ENCODE assay signal across 30 cellular contexts in the genomic region with DNA sequence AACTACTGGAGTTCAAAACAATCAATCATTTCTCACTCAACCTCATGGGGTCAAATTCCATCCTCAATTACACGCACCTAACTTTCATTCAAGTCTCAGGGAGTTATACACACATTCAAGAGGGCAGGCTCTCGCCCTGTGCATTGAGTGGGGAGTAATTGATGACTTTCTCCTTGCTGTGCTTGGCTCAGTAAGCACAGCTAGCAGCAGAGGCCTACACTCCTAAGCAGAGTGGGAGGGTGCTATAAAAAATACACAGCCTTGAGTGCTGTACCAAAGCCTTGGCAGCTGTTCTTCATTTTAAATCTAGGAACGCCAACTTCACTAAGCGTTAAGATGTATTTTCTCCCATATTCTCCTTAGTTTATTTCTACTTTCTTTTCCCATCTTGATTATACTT.
A peak's percentile ranks its signal among the peaks of the same experiment; 100 is the strongest.
DNase-seq lines count a peak whose midpoint lies in the region; ATAC-seq and TF ChIP-seq lines count a peak whose summit lies in the region.
"Had no signal": no experiment of that assay in that cellular context is flagged by ENCODE, and none has a peak within 500 bp of the region (broad histone marks: within the 10 kb centered on the region; RNA-seq: fewer than 3 reads in every experiment).

No MANE protein-coding gene starts in this region.

- POLR2A ChIA-PET in HEK293T (lab: Yijun Ruan, JAX), result no interaction called here
- POLR2A ChIA-PET in naive thymus-derived CD8-positive, alpha-beta T cell (lab: Charles Lee), result no interaction called here

- no peaks in the 10 kb centered on the region for H3K9me3 ChIP-seq in hepatocyte (ENCODE audit: low read depth)
- H3K9me3 ChIP-seq: Caco-2, vagina had no signal

- no peak overlapping the region for H3K4me3 ChIP-seq in hepatocyte
- H3K4me3 ChIP-seq: dorsolateral prefrontal cortex, mucosa of descending colon, vagina had no signal

- 61% methylated on average over 4 of the region's 4 CpGs for WGBS in hepatocyte (ENCODE audit: low lambda C conversion rate, missing lambda C conversion rate)

- H3K9me2 ChIP-seq in hepatocyte (replicated peaks; ENCODE audit: insufficient read depth), result no peaks in the 10 kb centered on the region

- no peaks in the 10 kb centered on the region for H3K36me3 ChIP-seq in hepatocyte (replicated peaks; ENCODE audit: insufficient read depth, low read depth)
- H3K36me3 ChIP-seq: vagina had no signal

- H3K36me3 Mint-ChIP-seq in HFFc6 (ENCODE audit: low read depth), result no peaks in the 10 kb centered on the region
- H3K36me3 Mint-ChIP-seq in naive thymus-derived CD8-positive, alpha-beta T cell, result no peaks in the 10 kb centered on the region
- H3K36me3 Mint-ChIP-seq: activated naive CD8-positive, alpha-beta T cell treated with anti-CD3 and anti-CD28 coated beads, Interleukin-2, amount 10 ng/mL, durations not matched to agents 7 days and 5 days had no signal

- no peaks in the 10 kb centered on the region for H4K20me1 ChIP-seq in hepatocyte (ENCODE audit: insufficient read depth, poor library complexity, severe bottlenecking)

- no peak for TF ChIP-seq CTCF in hepatocyte (IDR thresholded peaks at IDR 0.05; ENCODE audit: poor library complexity)
- no peak for TF ChIP-seq CTCF in HFFc6 (IDR thresholded peaks at IDR 0.05)

- no peak overlapping the region for H2AFZ ChIP-seq in hepatocyte

- H3K27me3 ChIP-seq in hepatocyte, result no peaks in the 10 kb centered on the region
- H3K27me3 ChIP-seq: dorsolateral prefrontal cortex, vagina had no signal

- no peak overlapping the region for H3K4me3 Mint-ChIP-seq in HFFc6
- H3K4me3 Mint-ChIP-seq in naive thymus-derived CD8-positive, alpha-beta T cell, result no peak overlapping the region
- H3K4me3 Mint-ChIP-seq: activated CD4-positive, alpha-beta T cell treated with anti-CD3 and anti-CD28 coated beads, Interleukin-2, amount 10 ng/mL, durations not matched to agents 24 days and 14 days; activated naive CD8-positive, alpha-beta T cell treated with anti-CD3 and anti-CD28 coated beads, Interleukin-2, amount 10 ng/mL, durations not matched to agents 7 days and 5 days; neural crest cell; T-helper 2 cell treated with Interferon-gamma antibody and Interleukin-4, amounts not matched to agents 5 μg/mL and 100 μg/mL, for 36 hours had no signal

- H3K27me3 Mint-ChIP-seq in HFFc6 (ENCODE audit: insufficient read depth), result no peaks in the 10 kb centered on the region
- no peaks in the 10 kb centered on the region for H3K27me3 Mint-ChIP-seq in naive thymus-derived CD8-positive, alpha-beta T cell
- H3K27me3 Mint-ChIP-seq: activated CD4-positive, alpha-beta T cell treated with anti-CD3 and anti-CD28 coated beads, Interleukin-2, amount 10 ng/mL, durations not matched to agents 24 days and 14 days; activated naive CD8-positive, alpha-beta T cell treated with anti-CD3 and anti-CD28 coated beads, Interleukin-2, amount 10 ng/mL, durations not matched to agents 7 days and 5 days had no signal

- CTCF ChIA-PET in HEK293T (lab: Yijun Ruan, JAX), result no interaction called here

- ATAC-seq in naive thymus-derived CD8-positive, alpha-beta T cell, result no peak
- ATAC-seq in HG02852 (IDR thresholded peaks at IDR 0.05; ENCODE audit: unreplicated experiment), result no peak
- ATAC-seq: HCT116; mucosa of descending colon; Panc1; stimulated activated naive CD8-positive, alpha-beta T cell treated with anti-CD3 and anti-CD28 coated beads, Interleukin-15, Interleukin-2, amounts not matched to agents 100 U/mL and 50 U/mL, for 24 hours had no signal

- no peak overlapping the region for H3K27ac ChIP-seq in hepatocyte
- H3K27ac ChIP-seq: dorsolateral prefrontal cortex, vagina, VCaP had no signal

- no peaks in the 10 kb centered on the region for H3K79me2 ChIP-seq in hepatocyte

- no peaks in the 10 kb centered on the region for H3K4me1 Mint-ChIP-seq in HFFc6 (ENCODE audit: low read depth)
- H3K4me1 Mint-ChIP-seq in naive thymus-derived CD8-positive, alpha-beta T cell, result no peaks in the 10 kb centered on the region
- H3K4me1 Mint-ChIP-seq: activated CD4-positive, alpha-beta T cell treated with anti-CD3 and anti-CD28 coated beads, Interleukin-2, amount 10 ng/mL, durations not matched to agents 24 days and 14 days; activated naive CD8-positive, alpha-beta T cell treated with anti-CD3 and anti-CD28 coated beads, Interleukin-2, amount 10 ng/mL, durations not matched to agents 7 days and 5 days had no signal

- H3K27ac Mint-ChIP-seq in HFFc6, result no peak overlapping the region
- no peak overlapping the region for H3K27ac Mint-ChIP-seq in naive thymus-derived CD8-positive, alpha-beta T cell
- H3K27ac Mint-ChIP-seq: activated CD4-positive, alpha-beta T cell treated with anti-CD3 and anti-CD28 coated beads, Interleukin-2, amount 10 ng/mL, durations not matched to agents 24 days and 14 days; activated naive CD8-positive, alpha-beta T cell treated with anti-CD3 and anti-CD28 coated beads, Interleukin-2, amount 10 ng/mL, durations not matched to agents 7 days and 5 days; T-helper 2 cell treated with Interferon-gamma antibody and Interleukin-4, amounts not matched to agents 5 μg/mL and 100 μg/mL, for 36 hours had no signal

- H3K9me3 Mint-ChIP-seq in HFFc6, result no peaks in the 10 kb centered on the region
- H3K9me3 Mint-ChIP-seq in naive thymus-derived CD8-positive, alpha-beta T cell, result peaks cover 0 to 33% (median 9%) of the 10 kb centered on the region in 9 donors
- H3K9me3 Mint-ChIP-seq: activated CD4-positive, alpha-beta T cell treated with anti-CD3 and anti-CD28 coated beads, Interleukin-2, amount 10 ng/mL, durations not matched to agents 24 days and 14 days had no signal

- DNase-seq in HEK293T (ENCODE audit: extremely low spot score) (peak; percentile 17), NCI-H446 (lab: John Stamatoyannopoulos, UW) (peak; percentile 37 to 75), hepatocyte (ENCODE audit: low spot score) (peak; percentile 5), occipital lobe (lab: John Stamatoyannopoulos, UW) (peak; percentile 11), OCI-M2 (lab: John Stamatoyannopoulos, UW; ENCODE audit: unreplicated experiment) (no peak), HFFc6 (no peak)
- DNase-seq in naive thymus-derived CD8-positive, alpha-beta T cell, result no peak
- DNase-seq: activated CD4-positive, alpha-beta T cell treated with anti-CD3 and anti-CD28 coated beads, Interleukin-2, amount 10 ng/mL, durations not matched to agents 24 days and 14 days; activated effector memory CD4-positive, alpha-beta T cell treated with anti-CD3 and anti-CD28 coated beads, Interleukin-2, amount 50 U/mL, for 16 hours; activated naive CD8-positive, alpha-beta T cell treated with anti-CD3 and anti-CD28 coated beads, Interleukin-2, amount 10 ng/mL, durations not matched to agents 7 days and 5 days; activated T-cell treated with anti-CD3 and anti-CD28 coated beads, Interleukin-2, amount 50 U/mL, for 1 hour; C1 segment of cervical spinal cord; Caco-2; cerebellar nuclear complex; DMS79; GDM1; islet precursor cell; mucosa of descending colon; NCI-H187; NCI-H226; SHP77; stimulated activated naive CD8-positive, alpha-beta T cell treated with anti-CD3 and anti-CD28 coated beads, Interleukin-15, Interleukin-2, amounts not matched to agents 100 U/mL and 50 U/mL, for 24 hours had no signal

- no peak overlapping the region for H3K4me2 ChIP-seq in hepatocyte

- no peaks in the 10 kb centered on the region for H3K4me1 ChIP-seq in hepatocyte (ENCODE audit: insufficient read depth)
- H3K4me1 ChIP-seq: Caco-2, vagina had no signal

TF ChIP-seq in HEK293T, 16 proteins besides CTCF, POLR2A, EP300 and RAD21:
- TF ChIP-seq PKNOX1 (IDR thresholded peaks at IDR 0.05), result peak; percentile 48
- TF ChIP-seq CTBP1 (IDR thresholded peaks at IDR 0.05; ENCODE audit: borderline replicate concordance), result no peak

Comparison
In these comparisons a context has a peak if more than half of its experiments do, and no peak if none do; other contexts are left out.
1. DNase-seq: peak in HEK293T (single experiment), NCI-H446 (2 of 2), hepatocyte (single experiment) and occipital lobe (single experiment); none in OCI-M2 (single experiment), HFFc6 (single experiment) and naive thymus-derived CD8-positive, alpha-beta T cell (0 of 10).